In genomic region chr18:49967171-49967570, GRCh38 we compare ENCODE assay signal across 13 cellular contexts.
DNase-seq lines count a peak whose midpoint lies in the region; ATAC-seq, FAIRE-seq and TF ChIP-seq lines count a peak whose summit lies in the region.
"Had no signal": no experiment of that assay in that cellular context is flagged by ENCODE, and none has a peak within 500 bp of the region (broad histone marks: within the 10 kb centered on the region; RNA-seq: fewer than 3 reads in every experiment).

No MANE protein-coding gene starts in this region.

- POLR2A ChIA-PET in A549 (lab: Yijun Ruan, JAX) (no interaction called here), SK-N-SH (lab: Yijun Ruan, JAX) (no interaction called here)

- no peak for TF ChIP-seq EP300 in A549 (IDR thresholded peaks at IDR 0.05)
- TF ChIP-seq EP300 in SK-N-SH (IDR thresholded peaks at IDR 0.05; ENCODE audit: borderline replicate concordance in 1 of 2, low read depth in 1 of 2, low read length in 1 of 2) = no peak

- peak overlapping the region in 1 of 2 experiments; percentile 49; a peak in 3 of 6 replicates for H3K27ac ChIP-seq in A549
- H3K27ac ChIP-seq in epithelial cell of prostate = no peak overlapping the region
- H3K27ac ChIP-seq in SK-N-SH (ENCODE audit: low read depth in 2 of 2, low read length in 1 of 2) = no peak overlapping the region
- H3K27ac ChIP-seq: thoracic aorta had no signal

- CTCF ChIA-PET in A549 (lab: Yijun Ruan, JAX) (no interaction called here), SK-N-SH (lab: Yijun Ruan, JAX) (no interaction called here)

- H3F3A ChIP-seq in SK-N-SH (replicated peaks; ENCODE audit: insufficient read depth) = no peaks in the 10 kb centered on the region

- TF ChIP-seq POLR2A in A549 (IDR thresholded peaks at IDR 0.05; ENCODE audit: low read length) = no peak

- H3K4me3 ChIP-seq in A549 (no peak overlapping the region), SK-N-SH (ENCODE audit: low read depth in 2 of 2, low read length in 1 of 2) (no peak overlapping the region)
- H3K4me3 ChIP-seq: thoracic aorta had no signal

- H3K4me1 ChIP-seq in A549 = peaks cover 14% of the 10 kb centered on the region
- H3K4me1 ChIP-seq in SK-N-SH (ENCODE audit: control insufficient read depth in 1 of 2, insufficient read depth in 2 of 2, low read depth in 1 of 2, low read length in 1 of 2) = peaks cover 0 to 10% of the 10 kb centered on the region in 2 experiments; a peak in 2 of 4 replicates

- TF ChIP-seq CTCF in A549 (IDR thresholded peaks at IDR 0.05) (no peak), SK-N-SH (IDR thresholded peaks at IDR 0.05) (no peak)

- no peaks in the 10 kb centered on the region for H3K4me1 Mint-ChIP-seq in immature natural killer cell

- H3K4me2 ChIP-seq in A549 = peak overlapping the region; percentile 51
- H3K4me2 ChIP-seq in SK-N-SH = no peak overlapping the region

- no peaks in the 10 kb centered on the region for H3K36me3 Mint-ChIP-seq in immature natural killer cell

- H3K9me3 Mint-ChIP-seq in immature natural killer cell = peaks cover 0 to 2% (median 0%) of the 10 kb centered on the region in 6 donors

- H4K20me1 ChIP-seq in SK-N-SH (ENCODE audit: insufficient read depth) = no peaks in the 10 kb centered on the region

- no peak overlapping the region for H2AFZ ChIP-seq in SK-N-SH (ENCODE audit: low read depth)

- H3K79me2 ChIP-seq in SK-N-SH (ENCODE audit: insufficient read depth) = no peaks in the 10 kb centered on the region

- ATAC-seq in A549 = peak; percentile 34 to 42; a peak in 3 of 6 replicates
- peak; percentile 74 for ATAC-seq in GM19463 (IDR thresholded peaks at IDR 0.05; ENCODE audit: unreplicated experiment)
- peak; percentile 89 for ATAC-seq in HG03175 (IDR thresholded peaks at IDR 0.05; ENCODE audit: unreplicated experiment)
- no peak for ATAC-seq in HG03045 (IDR thresholded peaks at IDR 0.05; ENCODE audit: unreplicated experiment)

- H3K27me3 ChIP-seq in SK-N-SH (ENCODE audit: insufficient read depth) = no peaks in the 10 kb centered on the region; the same call in 1 of the 2 replicates

- TF ChIP-seq RAD21 in A549 (conservative IDR thresholded peaks at IDR 0.05 in 1 of 2, IDR thresholded peaks at IDR 0.05 in 1 of 2) (no peak), SK-N-SH (IDR thresholded peaks at IDR 0.05; ENCODE audit: low read length) (no peak)

- no peak overlapping the region for H3K4me3 Mint-ChIP-seq in immature natural killer cell
- H3K4me3 Mint-ChIP-seq: neural crest cell had no signal

- H3K9ac ChIP-seq in SK-N-SH = no peak overlapping the region

- no peaks in the 10 kb centered on the region for H3K36me3 ChIP-seq in SK-N-SH (replicated peaks in 1 of 2; ENCODE audit: control insufficient read depth in 1 of 2, insufficient read depth in 2 of 2, low read length in 1 of 2)
- H3K36me3 ChIP-seq: thoracic aorta had no signal

- 23% methylated on average over 4 of the region's 4 CpGs for WGBS in A549 (ENCODE audit: missing lambda C conversion rate)
- 17% methylated on average over 4 of the region's 4 CpGs for WGBS in SK-N-SH (ENCODE audit: low lambda C conversion rate)

- H3K27ac Mint-ChIP-seq in immature natural killer cell = no peak overlapping the region

- H3K9me2 ChIP-seq in SK-N-SH = no peaks in the 10 kb centered on the region

- no peak for FAIRE-seq in A549 (lab: Jason Lieb, UNC)
- FAIRE-seq: TTC549 had no signal

- H3K9me3 ChIP-seq in A549 (no peaks in the 10 kb centered on the region), SK-N-SH (no peaks in the 10 kb centered on the region)
- H3K9me3 ChIP-seq: thoracic aorta had no signal

- peaks cover 5 to 8% (median 6%) of the 10 kb centered on the region in 3 donors for H3K27me3 Mint-ChIP-seq in immature natural killer cell (ENCODE audit: low read depth in 3 of 3)

- peak; percentile 10 to 15 for DNase-seq in A549 (ENCODE audit: low read depth in 1 of 2, low spot score in 1 of 2)
- DNase-seq in epithelial cell of prostate (ENCODE audit: low read depth, low spot score) = peak; percentile 36
- DNase-seq in immature natural killer cell = no peak
- DNase-seq in SK-N-DZ (ENCODE audit: low spot score) = no peak
- no peak for DNase-seq in SK-N-SH
- DNase-seq: hippocampal formation, NCI-H774 had no signal

TF ChIP-seq in A549, 52 proteins besides CTCF, POLR2A, EP300 and RAD21:
- TF ChIP-seq MAX (IDR thresholded peaks at IDR 0.05) (no peak), SREBF2 (IDR thresholded peaks at IDR 0.05) (no peak), NFE2L2 (conservative IDR thresholded peaks at IDR 0.05; ENCODE audit: low read length) (no peak), ZC3H11A (IDR thresholded peaks at IDR 0.05) (no peak)

TF ChIP-seq in SK-N-SH, 30 proteins besides CTCF, POLR2A, EP300 and RAD21 (continues in another document):
- TF ChIP-seq CHD2 (IDR thresholded peaks at IDR 0.05; ENCODE audit: low read length, partially characterized antibody) (no peak), EZH2phosphoT487 (IDR thresholded peaks at IDR 0.05; ENCODE audit: borderline replicate concordance, low read depth) (no peak), JUND (IDR thresholded peaks at IDR 0.05) (no peak), SIN3A (IDR thresholded peaks at IDR 0.05; ENCODE audit: borderline replicate concordance, low read depth, low read length) (no peak), MXI1 (IDR thresholded peaks at IDR 0.05; ENCODE audit: low read depth, low read length) (no peak), MAX (IDR thresholded peaks at IDR 0.05; ENCODE audit: low read depth) (no peak), USF2 (IDR thresholded peaks at IDR 0.05; ENCODE audit: borderline replicate concordance, low read depth, low read length) (no peak), TAF1 (IDR thresholded peaks at IDR 0.05; ENCODE audit: borderline replicate concordance, low read depth, low read length) (no peak), ZBTB33 (IDR thresholded peaks at IDR 0.05; ENCODE audit: borderline replicate concordance, low read depth) (no peak), FOSL2 (IDR thresholded peaks at IDR 0.05; ENCODE audit: borderline replicate concordance, low read depth) (no peak), TCF12 (IDR thresholded peaks at IDR 0.05) (no peak), NFIC (IDR thresholded peaks at IDR 0.05; ENCODE audit: borderline replicate concordance) (no peak), FOXM1 (IDR thresholded peaks at IDR 0.05; ENCODE audit: low read depth) (no peak), TEAD4 (IDR thresholded peaks at IDR 0.05; ENCODE audit: borderline replicate concordance, insufficient read depth) (no peak), PBX3 (IDR thresholded peaks at IDR 0.05) (no peak), RCOR1 (IDR thresholded peaks at IDR 0.05; ENCODE audit: low read length) (no peak)

Comparison
In these comparisons a context has a peak if more than half of its experiments do, and no peak if none do; other contexts are left out.
1. DNase-seq: peak in A549 (2 of 2) and epithelial cell of prostate (single experiment); none in immature natural killer cell (0 of 3), SK-N-DZ (single experiment) and SK-N-SH (single experiment).